9 cellular contexts compared by ENCODE assay signal in genomic region chr19:17950310-17951150, GRCh38. TPM values are rescaled to one million over a fixed set of nuclear protein-coding genes. Genes with fewer than 3 reads are reported as not detected.
DNase-seq lines count a peak whose midpoint lies in the region; TF ChIP-seq lines count a peak whose summit lies in the region.
"Had no signal": no experiment of that assay in that cellular context is flagged by ENCODE, and none has a peak within 500 bp of the region (broad histone marks: within the 10 kb centered on the region; RNA-seq: fewer than 3 reads in every experiment).

No MANE protein-coding gene starts in this region.

- H3F3A ChIP-seq in smooth muscle cell (ENCODE audit: low read depth) = no peaks in the 10 kb centered on the region

- dilution Hi-C loops in mammary epithelial cell (cut with HindIII; ENCODE audit: low sequenced_read_pairs) = loop anchor here (5.0 to 10.0 kb wide), 3 partner anchors 67 to 314 kb away; no protein-coding TSS in a partner anchor

- no peak for TF ChIP-seq POLR2A in vagina (IDR thresholded peaks at IDR 0.05)

- H3K4me3 ChIP-seq in NT2/D1 (ENCODE audit: insufficient read length, low read depth) = peak overlapping the region; percentile 68
- no peak overlapping the region for H3K4me3 ChIP-seq in mammary epithelial cell (replicated peaks in 1 of 3; ENCODE audit: insufficient read depth in 1 of 3, low read depth in 2 of 3, low read length in 3 of 3)
- peak overlapping the region; percentile 31 for H3K4me3 ChIP-seq in smooth muscle cell
- peak overlapping the region in 1 of 2 donors; percentile 1 for H3K4me3 ChIP-seq in vagina

- peak overlapping the region; percentile 93 for H3K9ac ChIP-seq in NT2/D1 (ENCODE audit: insufficient read length, low read depth)
- H3K9ac ChIP-seq in mammary epithelial cell (ENCODE audit: insufficient read depth, low read length) = no peak overlapping the region
- H3K9ac ChIP-seq in smooth muscle cell (ENCODE audit: low read depth) = no peak overlapping the region

- no peaks in the 10 kb centered on the region for H4K20me1 ChIP-seq in mammary epithelial cell (ENCODE audit: insufficient read depth, low read length)
- H4K20me1 ChIP-seq in smooth muscle cell (ENCODE audit: low read depth) = no peaks in the 10 kb centered on the region

- H3K36me3 ChIP-seq in NT2/D1 (ENCODE audit: insufficient read depth, insufficient read length, low read length) = peaks cover 7% of the 10 kb centered on the region
- H3K36me3 ChIP-seq in mammary epithelial cell (ENCODE audit: insufficient read depth, low read length) = no peaks in the 10 kb centered on the region
- H3K36me3 ChIP-seq in smooth muscle cell (ENCODE audit: low read depth) = no peaks in the 10 kb centered on the region
- no peaks in the 10 kb centered on the region for H3K36me3 ChIP-seq in vagina

- no TSS peak for BruUV-seq in mammary epithelial cell (replicated peaks; lab: Mats Ljungman, UMichigan)

- H2AFZ ChIP-seq in mammary epithelial cell (ENCODE audit: low read depth, low read length) (peak overlapping the region; percentile 52), smooth muscle cell (ENCODE audit: low read depth) (no peak overlapping the region)

- H3K9me3 ChIP-seq in NT2/D1 (ENCODE audit: insufficient read depth, low read length) = no peaks in the 10 kb centered on the region
- no peaks in the 10 kb centered on the region for H3K9me3 ChIP-seq in mammary epithelial cell (replicated peaks; ENCODE audit: insufficient read depth, low read length)
- H3K9me3 ChIP-seq in smooth muscle cell (replicated peaks; ENCODE audit: low read depth) = no peaks in the 10 kb centered on the region
- H3K9me3 ChIP-seq in vagina = no peaks in the 10 kb centered on the region

- H3K27me3 ChIP-seq in NT2/D1 (ENCODE audit: insufficient read depth, insufficient read length) = peaks cover 46% of the 10 kb centered on the region
- peaks cover 39% of the 10 kb centered on the region for H3K27me3 ChIP-seq in mammary epithelial cell (ENCODE audit: insufficient read depth, low read length)
- peaks cover 64% of the 10 kb centered on the region for H3K27me3 ChIP-seq in smooth muscle cell (ENCODE audit: low read depth)
- H3K27me3 ChIP-seq in vagina = peaks cover 18% of the 10 kb centered on the region

- in situ Hi-C loops in mammary epithelial cell (cut with MboI; ENCODE audit: low sequenced_read_pairs in 2 of 2) = no loop called here

- CTCF ChIA-PET in mammary epithelial cell (lab: Charles Lee; ENCODE audit: low non-redundant PET) = no interaction called here

- peaks cover 24% of the 10 kb centered on the region for H3K4me1 ChIP-seq in NT2/D1 (ENCODE audit: insufficient read depth, insufficient read length)
- peaks cover 13% of the 10 kb centered on the region for H3K4me1 ChIP-seq in mammary epithelial cell (ENCODE audit: insufficient read depth, low read length)
- peaks cover 45% of the 10 kb centered on the region for H3K4me1 ChIP-seq in smooth muscle cell (ENCODE audit: low read depth)
- peaks cover 53% of the 10 kb centered on the region for H3K4me1 ChIP-seq in vagina

- intact Hi-C loops in mammary epithelial cell (cut with micrococcal nuclease) (no loop called here), vagina (cut with DNase I) (no loop called here)

- no peak for TF ChIP-seq CTCF in mammary epithelial cell (conservative IDR thresholded peaks at IDR 0.05 in 1 of 2, IDR thresholded peaks at IDR 0.05 in 1 of 2; ENCODE audit: extremely low read depth in 1 of 2, insufficient read depth in 1 of 2, low read depth in 1 of 2, low read length in 2 of 2)
- TF ChIP-seq CTCF in smooth muscle cell (IDR thresholded peaks at IDR 0.05; ENCODE audit: borderline replicate concordance, insufficient read depth, poor library complexity, severe bottlenecking) = no peak
- TF ChIP-seq CTCF in vagina (IDR thresholded peaks at IDR 0.05) = no peak

- no peak overlapping the region for H3K27ac ChIP-seq in mammary epithelial cell (ENCODE audit: insufficient read depth, low read depth, low read length)
- H3K27ac ChIP-seq in smooth muscle cell (ENCODE audit: low read depth) = no peak overlapping the region
- no peak overlapping the region for H3K27ac ChIP-seq in vagina

- DNase-seq in DMS53 (lab: John Stamatoyannopoulos, UW) = peak; percentile 54
- DNase-seq in DMS53 treated with DMSO at 0.1 percent for 48 hours (lab: John Stamatoyannopoulos, UW; ENCODE audit: unreplicated experiment) = no peak
- no peak for DNase-seq in NT2/D1 (ENCODE audit: low read depth, low spot score)
- DNase-seq in mammary epithelial cell = no peak
- no peak for DNase-seq in smooth muscle cell (lab: John Stamatoyannopoulos, UW; ENCODE audit: unreplicated experiment)
- DNase-seq in vagina (ENCODE audit: extremely low spot score in 2 of 2) = no peak
- no peak for DNase-seq in SHP77 treated with DMSO at 0.1 percent for 48 hours (lab: John Stamatoyannopoulos, UW)
- no peak for DNase-seq in C1 segment of cervical spinal cord (lab: John Stamatoyannopoulos, UW)

- WGBS in mammary epithelial cell (ENCODE audit: low coverage, missing lambda C conversion rate) = 3% methylated on average over 14 of the region's 48 CpGs
- WGBS in smooth muscle cell (ENCODE audit: low lambda C conversion rate) = 2% methylated on average over 29 of the region's 48 CpGs

- H3K79me2 ChIP-seq in mammary epithelial cell (ENCODE audit: insufficient read depth, low read length) (no peaks in the 10 kb centered on the region), smooth muscle cell (ENCODE audit: low read depth) (no peaks in the 10 kb centered on the region)

- H3K4me2 ChIP-seq in mammary epithelial cell (ENCODE audit: insufficient read depth, low read depth, low read length) = peak overlapping the region; percentile 20
- peak overlapping the region; percentile 84 for H3K4me2 ChIP-seq in smooth muscle cell

RNA-seq across cellular contexts. Expression of gene KCNN1, which starts 16.4 kb away (rescaled TPM):
- total RNA-seq in mammary epithelial cell (under 1 TPM in 1 of 2 donors, not detected in 1; 0.24 TPM), smooth muscle cell (0.22 and 5.3 TPM in 2 replicates), vagina (1.5 TPM)
- polyA plus RNA-seq in mammary epithelial cell (0.05 TPM), smooth muscle cell (4.2 and 4.6 TPM in 2 replicates)
- not detected for polyA minus RNA-seq in mammary epithelial cell
- polyA plus RNA-seq: fibroblast of lung had no signal

RNA-seq across cellular contexts. Expression of gene CCDC124, which starts 17.7 kb away (rescaled TPM):
- 100 to 1,000 TPM in 1 of 2 donors, 10 to 100 TPM in 1; 20.3 to 100 TPM for total RNA-seq in mammary epithelial cell
- polyA plus RNA-seq in mammary epithelial cell = 85.3 TPM
- polyA minus RNA-seq in mammary epithelial cell = 6.0 TPM
- total RNA-seq in smooth muscle cell = 32.1 and 34.5 TPM in 2 replicates
- 156 and 179 TPM in 2 replicates for polyA plus RNA-seq in smooth muscle cell
- total RNA-seq in vagina = 59.7 TPM

RNA-seq across cellular contexts. Expression of gene ARRDC2, which starts 57.4 kb away (rescaled TPM):
- 1 to 10 TPM; 4.2 to 6.9 TPM for total RNA-seq in mammary epithelial cell
- 3.4 TPM for polyA plus RNA-seq in mammary epithelial cell
- polyA minus RNA-seq in mammary epithelial cell = not detected
- total RNA-seq in smooth muscle cell = 3.5 and 4.4 TPM in 2 replicates
- polyA plus RNA-seq in smooth muscle cell = 4.3 and 6.5 TPM in 2 replicates
- total RNA-seq in vagina = 54.5 TPM

Comparison
In these comparisons a context has a peak if more than half of its experiments do, and no peak if none do; other contexts are left out.
1. H3K4me3 ChIP-seq: peak in NT2/D1 (single experiment) and smooth muscle cell (single experiment); none in mammary epithelial cell (0 of 3).